ENCODE assay signal across 1 cellular context in genomic region chr13:99922631-99923404, GRCh38.
TF ChIP-seq lines count a peak whose summit lies in the region.

No MANE protein-coding gene starts in this region.

TF ChIP-seq in HepG2, 621 proteins besides CTCF, POLR2A, EP300 and RAD21:
- no peak for TF ChIP-seq ZBTB2 (CRISPR knock-in tag; IDR thresholded peaks at IDR 0.05; ENCODE audit: low read depth)
- no peak for TF ChIP-seq PCBP1 (IDR thresholded peaks at IDR 0.05; ENCODE audit: borderline replicate concordance, low read depth, low read length)
- TF ChIP-seq SKI (IDR thresholded peaks at IDR 0.05; ENCODE audit: partially characterized antibody) = no peak
- TF ChIP-seq CERS6 (CRISPR knock-in tag; IDR thresholded peaks at IDR 0.05) = no peak
- TF ChIP-seq ZMYM3 (CRISPR knock-in tag; IDR thresholded peaks at IDR 0.05) = no peak
- TF ChIP-seq KDM2A (CRISPR knock-in tag; IDR thresholded peaks at IDR 0.05; ENCODE audit: borderline replicate concordance, low read depth) = no peak
